In genomic region chr11:65419773-65420481, GRCh38 we compare ENCODE assay signal across 1 cellular context.
A peak's percentile ranks its signal among the peaks of the same experiment; 100 is the strongest.
TF ChIP-seq lines count a peak whose summit lies in the region.

No MANE protein-coding gene starts in this region.

TF ChIP-seq in HEK293, 187 proteins besides CTCF, POLR2A, EP300 and RAD21 (continued from another document and continues in another):
- TF ChIP-seq ZBTB26 (tag by site-specific recombination; optimal IDR thresholded peaks at IDR 0.05) (no peak), ZNF837 (tag by site-specific recombination; IDR thresholded peaks at IDR 0.05) (no peak), ZNF623 (tag by site-specific recombination; IDR thresholded peaks at IDR 0.05) (no peak), ZBTB11 (tag by site-specific recombination; conservative IDR thresholded peaks at IDR 0.05; ENCODE audit: low read depth) (no peak), GLIS2 (tag by site-specific recombination; IDR thresholded peaks at IDR 0.05) (peak; percentile 78), ZNF473 (tag by site-specific recombination; IDR thresholded peaks at IDR 0.05) (no peak), ZNF214 (tag by site-specific recombination; IDR thresholded peaks at IDR 0.05; ENCODE audit: borderline replicate concordance) (no peak), ZNF148 (tag by site-specific recombination; IDR thresholded peaks at IDR 0.05; ENCODE audit: borderline replicate concordance) (no peak), ZBTB49 (tag by site-specific recombination; IDR thresholded peaks at IDR 0.05; ENCODE audit: low read depth) (no peak), ZNF140 (tag by site-specific recombination; IDR thresholded peaks at IDR 0.05) (no peak), GLI4 (tag by site-specific recombination; IDR thresholded peaks at IDR 0.05) (no peak), ZNF792 (tag by site-specific recombination; IDR thresholded peaks at IDR 0.05) (no peak), ZNF776 (tag by site-specific recombination; IDR thresholded peaks at IDR 0.05; ENCODE audit: borderline replicate concordance) (no peak), SP3 (tag by site-specific recombination; IDR thresholded peaks at IDR 0.05) (peak; percentile 36), ZNF558 (tag by site-specific recombination; IDR thresholded peaks at IDR 0.05) (no peak), ZNF121 (tag by site-specific recombination; IDR thresholded peaks at IDR 0.05) (peak; percentile 85), EGR2 (tag by site-specific recombination; IDR thresholded peaks at IDR 0.05; ENCODE audit: low read depth) (peak; percentile 46; the same call in 1 of the 2 replicates), BCL11B (tag by site-specific recombination; IDR thresholded peaks at IDR 0.05; ENCODE audit: low read depth) (no peak), OVOL3 (tag by site-specific recombination; IDR thresholded peaks at IDR 0.05) (no peak), YY1 (tag by site-specific recombination; IDR thresholded peaks at IDR 0.05) (no peak), ZNF561 (tag by site-specific recombination; IDR thresholded peaks at IDR 0.05; ENCODE audit: borderline replicate concordance) (no peak), ZNF114 (tag by site-specific recombination; IDR thresholded peaks at IDR 0.05) (no peak), SALL2 (tag by site-specific recombination; IDR thresholded peaks at IDR 0.05; ENCODE audit: borderline replicate concordance) (no peak), ZNF398 (tag by site-specific recombination; IDR thresholded peaks at IDR 0.05) (0 out of 2 replicates have a peak, but pooled peaks have one; percentile 20), ZFP3 (tag by site-specific recombination; IDR thresholded peaks at IDR 0.05; ENCODE audit: low read depth) (no peak), GLIS1 (tag by site-specific recombination; IDR thresholded peaks at IDR 0.05) (peak; percentile 72), ZNF23 (tag by site-specific recombination; IDR thresholded peaks at IDR 0.05; ENCODE audit: borderline replicate concordance) (no peak), ZNF585B (tag by site-specific recombination; IDR thresholded peaks at IDR 0.05) (no peak), ZNF426 (tag by site-specific recombination; IDR thresholded peaks at IDR 0.05) (no peak), ZSCAN5A (tag by site-specific recombination; IDR thresholded peaks at IDR 0.05) (no peak), ZNF26 (tag by site-specific recombination; IDR thresholded peaks at IDR 0.05) (no peak)
- TF ChIP-seq, protein P1, sequence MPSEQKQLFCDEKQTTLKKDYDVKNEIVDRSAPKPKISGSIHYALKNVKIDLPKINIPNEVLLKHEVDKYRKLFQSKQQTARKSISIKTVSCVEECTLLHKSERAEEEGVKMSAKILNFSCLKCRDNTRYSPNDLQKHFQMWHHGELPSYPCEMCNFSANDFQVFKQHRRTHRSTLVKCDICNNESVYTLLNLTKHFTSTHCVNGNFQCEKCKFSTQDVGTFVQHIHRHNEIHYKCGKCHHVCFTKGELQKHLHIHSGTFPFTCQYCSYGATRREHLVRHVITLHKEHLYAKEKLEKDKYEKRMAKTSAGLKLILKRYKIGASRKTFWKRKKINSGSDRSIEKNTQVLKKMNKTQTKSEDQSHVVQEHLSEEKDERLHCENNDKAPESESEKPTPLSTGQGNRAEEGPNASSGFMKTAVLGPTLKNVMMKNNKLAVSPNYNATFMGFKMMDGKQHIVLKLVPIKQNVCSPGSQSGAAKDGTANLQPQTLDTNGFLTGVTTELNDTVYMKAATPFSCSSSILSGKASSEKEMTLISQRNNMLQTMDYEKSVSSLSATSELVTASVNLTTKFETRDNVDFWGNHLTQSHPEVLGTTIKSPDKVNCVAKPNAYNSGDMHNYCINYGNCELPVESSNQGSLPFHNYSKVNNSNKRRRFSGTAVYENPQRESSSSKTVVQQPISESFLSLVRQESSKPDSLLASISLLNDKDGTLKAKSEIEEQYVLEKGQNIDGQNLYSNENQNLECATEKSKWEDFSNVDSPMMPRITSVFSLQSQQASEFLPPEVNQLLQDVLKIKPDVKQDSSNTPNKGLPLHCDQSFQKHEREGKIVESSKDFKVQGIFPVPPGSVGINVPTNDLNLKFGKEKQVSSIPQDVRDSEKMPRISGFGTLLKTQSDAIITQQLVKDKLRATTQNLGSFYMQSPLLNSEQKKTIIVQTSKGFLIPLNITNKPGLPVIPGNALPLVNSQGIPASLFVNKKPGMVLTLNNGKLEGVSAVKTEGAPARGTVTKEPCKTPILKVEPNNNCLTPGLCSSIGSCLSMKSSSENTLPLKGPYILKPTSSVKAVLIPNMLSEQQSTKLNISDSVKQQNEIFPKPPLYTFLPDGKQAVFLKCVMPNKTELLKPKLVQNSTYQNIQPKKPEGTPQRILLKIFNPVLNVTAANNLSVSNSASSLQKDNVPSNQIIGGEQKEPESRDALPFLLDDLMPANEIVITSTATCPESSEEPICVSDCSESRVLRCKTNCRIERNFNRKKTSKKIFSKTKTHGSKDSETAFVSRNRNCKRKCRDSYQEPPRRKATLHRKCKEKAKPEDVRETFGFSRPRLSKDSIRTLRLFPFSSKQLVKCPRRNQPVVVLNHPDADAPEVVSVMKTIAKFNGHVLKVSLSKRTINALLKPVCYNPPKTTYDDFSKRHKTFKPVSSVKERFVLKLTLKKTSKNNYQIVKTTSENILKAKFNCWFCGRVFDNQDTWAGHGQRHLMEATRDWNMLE (tag by site-specific recombination; conservative IDR thresholded peaks at IDR 0.05; ENCODE audit: low read depth), result no peak
- TF ChIP-seq, protein P2, sequence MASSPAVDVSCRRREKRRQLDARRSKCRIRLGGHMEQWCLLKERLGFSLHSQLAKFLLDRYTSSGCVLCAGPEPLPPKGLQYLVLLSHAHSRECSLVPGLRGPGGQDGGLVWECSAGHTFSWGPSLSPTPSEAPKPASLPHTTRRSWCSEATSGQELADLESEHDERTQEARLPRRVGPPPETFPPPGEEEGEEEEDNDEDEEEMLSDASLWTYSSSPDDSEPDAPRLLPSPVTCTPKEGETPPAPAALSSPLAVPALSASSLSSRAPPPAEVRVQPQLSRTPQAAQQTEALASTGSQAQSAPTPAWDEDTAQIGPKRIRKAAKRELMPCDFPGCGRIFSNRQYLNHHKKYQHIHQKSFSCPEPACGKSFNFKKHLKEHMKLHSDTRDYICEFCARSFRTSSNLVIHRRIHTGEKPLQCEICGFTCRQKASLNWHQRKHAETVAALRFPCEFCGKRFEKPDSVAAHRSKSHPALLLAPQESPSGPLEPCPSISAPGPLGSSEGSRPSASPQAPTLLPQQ (tag by site-specific recombination; IDR thresholded peaks at IDR 0.05), result 0 out of 2 replicates have a peak, but pooled peaks have one; percentile 18
- TF ChIP-seq, protein P3, sequence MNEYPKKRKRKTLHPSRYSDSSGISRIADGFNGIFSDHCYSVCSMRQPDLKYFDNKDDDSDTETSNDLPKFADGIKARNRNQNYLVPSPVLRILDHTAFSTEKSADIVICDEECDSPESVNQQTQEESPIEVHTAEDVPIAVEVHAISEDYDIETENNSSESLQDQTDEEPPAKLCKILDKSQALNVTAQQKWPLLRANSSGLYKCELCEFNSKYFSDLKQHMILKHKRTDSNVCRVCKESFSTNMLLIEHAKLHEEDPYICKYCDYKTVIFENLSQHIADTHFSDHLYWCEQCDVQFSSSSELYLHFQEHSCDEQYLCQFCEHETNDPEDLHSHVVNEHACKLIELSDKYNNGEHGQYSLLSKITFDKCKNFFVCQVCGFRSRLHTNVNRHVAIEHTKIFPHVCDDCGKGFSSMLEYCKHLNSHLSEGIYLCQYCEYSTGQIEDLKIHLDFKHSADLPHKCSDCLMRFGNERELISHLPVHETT (tag by site-specific recombination; IDR thresholded peaks at IDR 0.05), result no peak
